In the genomic region with DNA sequence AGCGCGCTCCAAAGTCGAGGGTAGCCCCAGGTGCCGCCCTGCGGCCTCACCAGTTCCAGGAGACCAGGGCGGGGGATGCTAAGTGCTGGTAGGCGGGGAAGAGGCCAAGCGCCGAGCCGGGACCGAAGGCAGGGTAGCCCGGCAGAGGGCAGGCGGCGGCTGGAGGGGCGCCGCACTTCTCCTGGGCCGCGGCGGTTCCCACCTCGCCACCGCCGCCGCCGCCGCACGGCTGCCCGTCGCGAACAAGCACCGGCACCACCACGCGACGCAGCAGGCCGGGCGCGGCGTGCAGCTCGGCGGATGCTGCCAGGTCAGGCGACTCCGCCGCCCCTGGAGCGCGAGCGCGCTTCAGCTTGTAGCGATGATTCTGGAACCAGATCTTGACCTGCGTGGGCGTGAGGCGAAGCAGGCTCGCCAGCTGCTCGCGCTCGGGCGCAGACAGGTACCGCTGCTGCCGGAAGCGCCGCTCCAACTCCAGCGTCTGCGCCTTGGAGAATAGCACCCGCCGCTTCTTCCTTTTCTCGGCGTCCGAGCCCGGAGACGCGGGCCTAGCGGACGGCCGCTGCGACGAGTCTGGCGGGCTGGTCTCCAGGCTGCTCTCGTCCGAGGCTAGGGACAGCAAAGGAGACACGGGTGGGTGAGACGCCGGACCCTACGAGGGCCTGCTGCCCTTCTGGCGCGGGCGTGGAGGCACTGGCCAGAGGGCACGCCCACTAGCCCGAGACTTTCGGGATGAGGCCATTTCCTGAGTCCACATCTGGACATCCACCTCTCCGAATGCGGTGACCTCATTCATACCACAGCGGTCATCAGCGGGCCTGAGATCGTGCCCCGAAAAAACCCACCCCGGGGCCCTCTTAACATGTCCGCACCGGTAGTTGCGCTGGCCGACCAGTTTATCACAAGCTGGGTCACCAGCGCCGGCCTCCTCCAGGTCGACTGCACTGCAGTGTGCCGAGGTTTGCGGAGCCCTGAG, we compare ENCODE assay signal across 8 cellular contexts. TPM values are rescaled to one million over a fixed set of nuclear protein-coding genes. Genes with fewer than 3 reads are reported as not detected.
DNase-seq lines count a peak whose midpoint lies in the region; ATAC-seq and TF ChIP-seq lines count a peak whose summit lies in the region.

No MANE protein-coding gene starts in this region.

- peak in 6 of 8 donors; percentile 18 to 39 (median 24) for ATAC-seq in heart right ventricle
- ATAC-seq in HG02763 (IDR thresholded peaks at IDR 0.05; ENCODE audit: unreplicated experiment): no peak

- peak overlapping the region; percentile 76 for H2AFZ ChIP-seq in GM23248
- no peak overlapping the region for H2AFZ ChIP-seq in SK-N-SH (ENCODE audit: low read depth)
- no peak overlapping the region for H2AFZ ChIP-seq in Karpas-422 (ENCODE audit: low read length)

- CTCF ChIA-PET in SK-N-SH (lab: Yijun Ruan, JAX): interaction anchor here (0.6 kb wide), 1 partner anchor 28 kb away, joined by 3 read pairs; no protein-coding TSS in a partner anchor

- H3K4me3 ChIP-seq in GM23248 (peak overlapping the region; percentile 69), SK-N-SH (ENCODE audit: low read depth in 2 of 2, low read length in 1 of 2) (peak overlapping the region in 1 of 2 experiments; percentile 35; a peak in 2 of 4 replicates), heart right ventricle (peak overlapping the region; percentile 21 to 56 (median 46)), sigmoid colon (peak overlapping the region in 3 of 4 donors; percentile 31 to 52 (median 48)), Karpas-422 (ENCODE audit: low read length) (no peak overlapping the region)

- no peaks in the 10 kb centered on the region for H3K9me3 ChIP-seq in GM23248 (ENCODE audit: low read depth)
- H3K9me3 ChIP-seq in SK-N-SH: no peaks in the 10 kb centered on the region
- no peaks in the 10 kb centered on the region for H3K9me3 ChIP-seq in heart right ventricle
- no peaks in the 10 kb centered on the region for H3K9me3 ChIP-seq in sigmoid colon
- H3K9me3 ChIP-seq in Karpas-422 (ENCODE audit: low read length): no peaks in the 10 kb centered on the region

- no peaks in the 10 kb centered on the region for H3K79me2 ChIP-seq in GM23248 (ENCODE audit: insufficient read depth)
- H3K79me2 ChIP-seq in SK-N-SH (ENCODE audit: insufficient read depth): no peaks in the 10 kb centered on the region
- no peaks in the 10 kb centered on the region for H3K79me2 ChIP-seq in Karpas-422 (ENCODE audit: low read length)

- H3K27me3 ChIP-seq in GM23248 (replicated peaks; ENCODE audit: insufficient read depth): peaks cover 86% of the 10 kb centered on the region
- peaks cover 88% of the 10 kb centered on the region for H3K27me3 ChIP-seq in SK-N-SH (ENCODE audit: insufficient read depth)
- peaks cover 22 to 100% (median 98%) of the 10 kb centered on the region in 7 donors for H3K27me3 ChIP-seq in heart right ventricle
- H3K27me3 ChIP-seq in sigmoid colon: peaks cover 47 to 100% (median 51%) of the 10 kb centered on the region in 3 donors
- H3K27me3 ChIP-seq in Karpas-422 (ENCODE audit: low read length): no peaks in the 10 kb centered on the region

- H3K27ac ChIP-seq in GM23248 (no peak overlapping the region), SK-N-SH (ENCODE audit: low read depth in 2 of 2, low read length in 1 of 2) (no peak overlapping the region), heart right ventricle (no peak overlapping the region), sigmoid colon (no peak overlapping the region), Karpas-422 (ENCODE audit: low read length) (no peak overlapping the region)

- no peak overlapping the region for H3K9ac ChIP-seq in GM23248
- H3K9ac ChIP-seq in SK-N-SH: no peak overlapping the region
- H3K9ac ChIP-seq in Karpas-422 (ENCODE audit: low read length): no peak overlapping the region

- no peak for TF ChIP-seq RAD21 in SK-N-SH (IDR thresholded peaks at IDR 0.05; ENCODE audit: low read length)

- no peak for TF ChIP-seq POLR2A in sigmoid colon (IDR thresholded peaks at IDR 0.05)

- intact Hi-C loops in heart right ventricle (cut with DNase I) (no loop called here), sigmoid colon (cut with DNase I) (no loop called here)

- H3K9me2 ChIP-seq in GM23248 (ENCODE audit: insufficient read depth) (no peaks in the 10 kb centered on the region), SK-N-SH (no peaks in the 10 kb centered on the region), Karpas-422 (replicated peaks; ENCODE audit: insufficient read depth, low read length) (no peaks in the 10 kb centered on the region)

- in situ Hi-C loops in ACHN (cut with HindIII; ENCODE audit: low pct_ligation_motif_present, low pct_unique_long_range_greater_than_20kb, low sequenced_read_pairs): no loop called here
- in situ Hi-C loops in GM23248 (cut with MboI): no loop called here

- 1 to 2% methylated on average over 69 to 98 of the region's 103 CpGs for WGBS in GM23248 (ENCODE audit: low coverage in 1 of 2, low lambda C conversion rate in 2 of 2, missing lambda C conversion rate in 2 of 2), 2 experiments
- WGBS in SK-N-SH (ENCODE audit: low lambda C conversion rate): under 1% methylated on average over 27 of the region's 103 CpGs
- WGBS in heart right ventricle, 2 donors: 0 to 1% methylated on average over 103 of the region's 103 CpGs
- 1 to 2% methylated on average over 103 of the region's 103 CpGs for WGBS in sigmoid colon, 2 donors

- H3K4me1 ChIP-seq in GM23248 (ENCODE audit: insufficient read depth): no peaks in the 10 kb centered on the region
- no peaks in the 10 kb centered on the region for H3K4me1 ChIP-seq in SK-N-SH (ENCODE audit: control insufficient read depth in 1 of 2, insufficient read depth in 2 of 2, low read depth in 1 of 2, low read length in 1 of 2)
- H3K4me1 ChIP-seq in heart right ventricle: peaks cover 0 to 35% (median 21%) of the 10 kb centered on the region in 9 donors
- peaks cover 0 to 32% (median 30%) of the 10 kb centered on the region in 4 donors for H3K4me1 ChIP-seq in sigmoid colon
- H3K4me1 ChIP-seq in Karpas-422 (ENCODE audit: low read length): no peaks in the 10 kb centered on the region

- TF ChIP-seq CTCF in SK-N-SH (IDR thresholded peaks at IDR 0.05) (no peak), heart right ventricle (IDR thresholded peaks at IDR 0.05) (no peak), sigmoid colon (IDR thresholded peaks at IDR 0.05) (no peak)

- no peak for TF ChIP-seq EP300 in SK-N-SH (IDR thresholded peaks at IDR 0.05; ENCODE audit: borderline replicate concordance in 1 of 2, low read depth in 1 of 2, low read length in 1 of 2)
- no peak for TF ChIP-seq EP300 in sigmoid colon (IDR thresholded peaks at IDR 0.05)

- H3K4me2 ChIP-seq in GM23248 (ENCODE audit: unreplicated experiment) (peak overlapping the region; percentile 71), SK-N-SH (peak overlapping the region; percentile 66; the same call in 1 of the 2 replicates), Karpas-422 (ENCODE audit: low read depth, low read length, poor library complexity, severe bottlenecking) (no peak overlapping the region)

- H3K36me3 ChIP-seq in GM23248 (ENCODE audit: low read depth) (no peaks in the 10 kb centered on the region), SK-N-SH (replicated peaks in 1 of 2; ENCODE audit: control insufficient read depth in 1 of 2, insufficient read depth in 2 of 2, low read length in 1 of 2) (no peaks in the 10 kb centered on the region), heart right ventricle (no peaks in the 10 kb centered on the region), sigmoid colon (no peaks in the 10 kb centered on the region), Karpas-422 (ENCODE audit: insufficient read depth, low read length) (no peaks in the 10 kb centered on the region)

- POLR2A ChIA-PET in SK-N-SH (lab: Yijun Ruan, JAX): no interaction called here

- H3F3A ChIP-seq in GM23248 (ENCODE audit: insufficient read depth): no peaks in the 10 kb centered on the region
- no peaks in the 10 kb centered on the region for H3F3A ChIP-seq in SK-N-SH (replicated peaks; ENCODE audit: insufficient read depth)

- H4K20me1 ChIP-seq in GM23248 (ENCODE audit: insufficient read depth) (no peaks in the 10 kb centered on the region), SK-N-SH (ENCODE audit: insufficient read depth) (no peaks in the 10 kb centered on the region), Karpas-422 (ENCODE audit: insufficient read depth, low read depth, low read length) (no peaks in the 10 kb centered on the region)

- DNase-seq in ACHN (peak; percentile 14), GM23248 (peak; percentile 62), SK-N-SH (peak; percentile 43), heart right ventricle (no peak), sigmoid colon (no peak), Karpas-422 (no peak)
- DNase-seq in stimulated activated CD4-positive, alpha-beta T cell treated with anti-CD3 and anti-CD28 coated beads, Interleukin-4, amount 100 ng/mL, for 24 hours: no peak

TF ChIP-seq in SK-N-SH, 30 proteins besides CTCF, POLR2A, EP300 and RAD21 (continues in another document):
- no peak for TF ChIP-seq NRF1 (IDR thresholded peaks at IDR 0.05; ENCODE audit: low read depth, low read length)
- no peak for TF ChIP-seq FOXM1 (IDR thresholded peaks at IDR 0.05; ENCODE audit: low read depth)
- no peak for TF ChIP-seq RCOR1 (IDR thresholded peaks at IDR 0.05; ENCODE audit: low read length)
- TF ChIP-seq, protein P1, sequence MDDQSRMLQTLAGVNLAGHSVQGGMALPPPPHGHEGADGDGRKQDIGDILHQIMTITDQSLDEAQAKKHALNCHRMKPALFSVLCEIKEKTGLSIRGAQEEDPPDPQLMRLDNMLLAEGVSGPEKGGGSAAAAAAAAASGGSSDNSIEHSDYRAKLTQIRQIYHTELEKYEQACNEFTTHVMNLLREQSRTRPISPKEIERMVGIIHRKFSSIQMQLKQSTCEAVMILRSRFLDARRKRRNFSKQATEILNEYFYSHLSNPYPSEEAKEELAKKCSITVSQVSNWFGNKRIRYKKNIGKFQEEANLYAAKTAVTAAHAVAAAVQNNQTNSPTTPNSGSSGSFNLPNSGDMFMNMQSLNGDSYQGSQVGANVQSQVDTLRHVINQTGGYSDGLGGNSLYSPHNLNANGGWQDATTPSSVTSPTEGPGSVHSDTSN (IDR thresholded peaks at IDR 0.05): no peak
- TF ChIP-seq SIN3A (IDR thresholded peaks at IDR 0.05; ENCODE audit: borderline replicate concordance, low read depth, low read length): no peak
- no peak for TF ChIP-seq JUND (IDR thresholded peaks at IDR 0.05)
- no peak for TF ChIP-seq CHD2 (IDR thresholded peaks at IDR 0.05; ENCODE audit: low read length, partially characterized antibody)
- TF ChIP-seq TCF12 (IDR thresholded peaks at IDR 0.05): no peak
- TF ChIP-seq FOXJ3 (CRISPR knock-in tag; IDR thresholded peaks at IDR 0.05): no peak

RNA-seq across cellular contexts. Expression of a gene that starts 1.3 kb away (rescaled TPM):
- total RNA-seq in GM23248 (2014; rRNA removed; shearing (Covaris generic)): not detected in 2 replicates
- not detected in 2 replicates for polyA plus RNA-seq in GM23248 (2016; fragmentation: Nextera tagmentation; extraction: Ambion mirVana)
- polyA plus RNA-seq in SK-N-SH (2012; rRNA removed): not detected in 2 replicates
- not detected in 2 replicates for polyA plus RNA-seq in SK-N-SH (2012; cell fraction: cytosol; rRNA removed)
- not detected in 2 replicates for polyA plus RNA-seq in SK-N-SH (2012; cell fraction: nucleus; rRNA removed)
- not detected for total RNA-seq in heart right ventricle
- not detected for polyA plus RNA-seq in heart right ventricle
- total RNA-seq in sigmoid colon: not detected
- not detected for polyA plus RNA-seq in sigmoid colon
- total RNA-seq in Karpas-422 (2014; rRNA removed; shearing (Covaris generic); ENCODE audit: low replicate concordance): not detected in 2 replicates

Comparison
In these comparisons a context has a peak if more than half of its experiments do, and no peak if none do; other contexts are left out.
1. DNase-seq: peak in ACHN (single experiment), GM23248 (single experiment) and SK-N-SH (single experiment); none in heart right ventricle (0 of 2), sigmoid colon (single experiment), Karpas-422 (single experiment) and stimulated activated CD4-positive, alpha-beta T cell treated with anti-CD3 and anti-CD28 coated beads, Interleukin-4, amount 100 ng/mL, for 24 hours (single experiment).